Comparison of ENCODE assay signal across 8 cellular contexts in the genomic region with DNA sequence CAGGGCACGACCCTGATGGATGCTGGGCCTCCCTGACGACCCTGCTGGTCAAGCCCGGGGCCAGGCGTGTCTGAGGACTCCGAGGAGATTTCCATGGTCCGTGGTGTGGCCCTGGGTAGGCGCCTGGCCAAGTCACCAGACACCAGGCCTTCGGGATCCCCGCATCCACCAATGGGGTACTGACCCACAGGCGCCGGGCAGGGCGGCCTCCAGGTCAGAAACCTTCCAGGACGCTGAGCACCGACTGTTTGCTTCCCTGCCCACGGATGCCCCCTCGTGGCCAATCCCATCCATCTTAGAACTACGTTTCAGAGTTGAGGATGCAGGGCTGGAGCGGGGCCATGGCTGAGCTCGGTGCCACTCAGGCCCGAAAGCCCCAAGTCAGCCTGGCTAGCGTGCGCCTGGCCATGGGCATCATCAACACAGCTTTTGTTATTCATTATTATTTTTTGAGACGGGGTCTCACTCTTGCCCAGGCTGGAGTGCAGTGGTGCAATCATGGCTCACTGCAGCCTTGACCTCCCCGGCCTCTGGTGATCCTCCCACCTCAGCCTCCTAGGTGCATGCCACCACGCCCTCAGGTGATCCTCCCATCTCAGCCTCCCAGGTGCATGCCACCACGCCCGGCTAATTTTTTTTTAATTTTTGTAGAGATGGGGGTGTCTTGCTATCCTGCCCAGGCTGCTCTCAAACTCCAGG. TPM values are rescaled to one million over a fixed set of nuclear protein-coding genes. Genes with fewer than 3 reads are reported as not detected.
A peak's percentile ranks its signal among the peaks of the same experiment; 100 is the strongest.
DNase-seq lines count a peak whose midpoint lies in the region; ATAC-seq and TF ChIP-seq lines count a peak whose summit lies in the region.

No MANE protein-coding gene starts in this region.

- intact Hi-C loops in head of caudate nucleus (cut with DNase I) (loop anchor here (10.0 kb wide), 1 partner anchor 116 kb away; no protein-coding TSS in a partner anchor), ovary (cut with DNase I) (loop anchor here in 2 of 4 donors (5.0 to 10.0 kb wide), 2 partner anchors 114 to 226 kb away; no protein-coding TSS in a partner anchor)

- peaks cover 57% of the 10 kb centered on the region for H3K27me3 Mint-ChIP-seq in activated naive CD4-positive, alpha-beta T cell treated with anti-CD3 and anti-CD28 coated beads, Interleukin-2, amount 10 ng/mL, durations not matched to agents 7 days and 5 days

- H3K36me3 Mint-ChIP-seq in activated naive CD4-positive, alpha-beta T cell treated with anti-CD3 and anti-CD28 coated beads, Interleukin-2, amount 10 ng/mL, durations not matched to agents 7 days and 5 days, result no peaks in the 10 kb centered on the region

- 33 to 43% (median 40%) methylated on average over 27 of the region's 27 CpGs for WGBS in ovary, 3 donors
- 45 to 48% methylated on average over 16 to 27 of the region's 27 CpGs for WGBS in upper lobe of left lung, 2 donors

- TF ChIP-seq POLR2A in ovary (IDR thresholded peaks at IDR 0.05) (no peak), upper lobe of left lung (IDR thresholded peaks at IDR 0.05) (no peak)

- no peak for TF ChIP-seq EP300 in ovary (IDR thresholded peaks at IDR 0.05)
- no peak for TF ChIP-seq EP300 in upper lobe of left lung (IDR thresholded peaks at IDR 0.05)

- H3K4me3 Mint-ChIP-seq in activated naive CD4-positive, alpha-beta T cell treated with anti-CD3 and anti-CD28 coated beads, Interleukin-2, amount 10 ng/mL, durations not matched to agents 7 days and 5 days, result no peak overlapping the region

- H3K4me1 Mint-ChIP-seq in activated naive CD4-positive, alpha-beta T cell treated with anti-CD3 and anti-CD28 coated beads, Interleukin-2, amount 10 ng/mL, durations not matched to agents 7 days and 5 days, result no peaks in the 10 kb centered on the region

- H3K4me1 ChIP-seq in ovary (ENCODE audit: insufficient read depth) (no peaks in the 10 kb centered on the region), upper lobe of left lung (peaks cover 0 to 6% (median 1%) of the 10 kb centered on the region in 4 donors)

- H3K27ac ChIP-seq in ovary (no peak overlapping the region), upper lobe of left lung (no peak overlapping the region)

- H3K27me3 ChIP-seq in ovary, result no peaks in the 10 kb centered on the region
- no peaks in the 10 kb centered on the region for H3K27me3 ChIP-seq in upper lobe of left lung

- no peaks in the 10 kb centered on the region for H3K9me3 ChIP-seq in ovary
- no peaks in the 10 kb centered on the region for H3K9me3 ChIP-seq in upper lobe of left lung

- DNase-seq in COR-L47 (lab: John Stamatoyannopoulos, UW), result peak; percentile 35
- DNase-seq in HK-2 (ENCODE audit: unreplicated experiment), result peak; percentile 84
- DNase-seq in RKO (ENCODE audit: low spot score), result peak; percentile 67
- DNase-seq in activated naive CD4-positive, alpha-beta T cell treated with anti-CD3 and anti-CD28 coated beads, Interleukin-2, amount 10 ng/mL, durations not matched to agents 7 days and 5 days, result peak; percentile 70
- DNase-seq in head of caudate nucleus, result peak; percentile 81 to 97 (median 90)
- DNase-seq in ovary, result peak; percentile 62 to 83 (median 80)
- peak; percentile 77 to 83 for DNase-seq in upper lobe of left lung

- H3K36me3 ChIP-seq in ovary (no peaks in the 10 kb centered on the region), upper lobe of left lung (no peaks in the 10 kb centered on the region)

- H3K27ac Mint-ChIP-seq in activated naive CD4-positive, alpha-beta T cell treated with anti-CD3 and anti-CD28 coated beads, Interleukin-2, amount 10 ng/mL, durations not matched to agents 7 days and 5 days, result no peak overlapping the region

- ATAC-seq in upper lobe of left lung (ENCODE audit: low FRiP score in 2 of 2) (peak; percentile 54 to 86), GM21423 (IDR thresholded peaks at IDR 0.05; ENCODE audit: unreplicated experiment) (no peak)

- CTCF ChIA-PET in activated naive CD4-positive, alpha-beta T cell treated with anti-CD3 and anti-CD28 coated beads, Interleukin-2, amount 10 ng/mL, durations not matched to agents 7 days and 5 days (lab: Charles Lee), result interaction anchor here (0.8 to 4.8 kb wide), 11 partner anchors 9 to 230 kb away, joined by 3 to 42 read pairs (median 7); no protein-coding TSS in a partner anchor

- H3K9me3 Mint-ChIP-seq in activated naive CD4-positive, alpha-beta T cell treated with anti-CD3 and anti-CD28 coated beads, Interleukin-2, amount 10 ng/mL, durations not matched to agents 7 days and 5 days, result no peaks in the 10 kb centered on the region

- TF ChIP-seq CTCF in ovary (IDR thresholded peaks at IDR 0.05) (peak; percentile 47 to 61 (median 57)), upper lobe of left lung (IDR thresholded peaks at IDR 0.05) (peak; percentile 64 to 87 (median 78))

- no peak overlapping the region for H3K4me3 ChIP-seq in ovary
- no peak overlapping the region for H3K4me3 ChIP-seq in upper lobe of left lung

RNA-seq across cellular contexts. Expression of a gene that starts 7.1 kb away (rescaled TPM):
- total RNA-seq in ovary (1 to 10 TPM in 2 of 7 donors, under 1 TPM in 4, not detected in 1; 0.24 to 2.6 (median 0.93) TPM), upper lobe of left lung (10 to 100 TPM in 1 of 6 donors, 1 to 10 TPM in 3, under 1 TPM in 2; 0.30 to 16.6 (median 5.3) TPM)
- polyA plus RNA-seq in ovary, result under 1 TPM; 0.15 to 0.45 TPM

RNA-seq across cellular contexts. Expression of a gene that starts 49.2 kb away (rescaled TPM):
- total RNA-seq in ovary (10 to 100 TPM in 6 of 7 donors, 1 to 10 TPM in 1; 7.7 to 34.4 (median 22.7) TPM), upper lobe of left lung (10 to 100 TPM; 16.5 to 69.6 (median 58.1) TPM)
- polyA plus RNA-seq in ovary, result 10 to 100 TPM in 1 of 2 donors, 1 to 10 TPM in 1; 5.6 to 21.0 TPM

Comparison
In these comparisons a context has a peak if more than half of its experiments do, and no peak if none do; other contexts are left out.
1. DNase-seq: peak in every context shown above with its lines; median percentile 90 in head of caudate nucleus; 84 in HK-2; 80 in ovary; 80 in upper lobe of left lung; 70 in activated naive CD4-positive, alpha-beta T cell treated with anti-CD3 and anti-CD28 coated beads, Interleukin-2, amount 10 ng/mL, durations not matched to agents 7 days and 5 days; 67 in RKO; 35 in COR-L47.